14 cellular contexts compared by ENCODE assay signal in the genomic region with DNA sequence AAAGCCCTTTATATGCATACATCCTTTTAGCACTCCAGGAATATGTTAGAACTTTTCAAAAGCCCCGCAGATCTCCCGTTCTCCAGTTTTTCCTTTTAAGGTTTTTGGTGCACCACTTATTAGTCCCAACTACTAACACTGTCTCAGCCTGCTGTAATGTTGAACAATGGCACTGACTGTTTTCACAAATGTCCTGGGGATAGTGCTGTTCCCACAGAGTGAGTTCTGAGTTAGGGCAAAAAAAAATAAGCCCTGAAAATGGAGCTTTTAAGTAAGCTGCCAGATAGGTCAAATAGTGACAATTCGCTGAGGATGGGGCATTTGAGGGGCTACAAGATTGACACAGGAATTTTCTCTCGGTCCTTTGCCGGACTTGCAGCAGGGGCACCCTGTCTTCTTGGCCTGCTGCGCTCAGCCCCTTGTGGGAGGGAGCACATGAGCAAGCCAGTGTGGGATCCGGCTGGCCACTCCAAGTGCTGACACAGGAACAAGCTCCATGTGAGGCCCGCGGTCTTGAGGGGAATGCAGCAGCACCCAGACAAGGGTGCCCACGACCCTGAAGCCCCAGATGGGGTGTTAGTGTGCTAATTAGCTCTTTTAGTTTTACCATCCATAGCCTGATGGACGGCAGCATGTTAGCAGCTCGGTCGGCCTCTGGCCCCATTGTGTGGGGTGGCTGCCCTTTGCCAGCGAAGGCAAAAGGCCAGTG.
A peak's percentile ranks its signal among the peaks of the same experiment; 100 is the strongest.
DNase-seq lines count a peak whose midpoint lies in the region; ATAC-seq and TF ChIP-seq lines count a peak whose summit lies in the region.
"Had no signal": no experiment of that assay in that cellular context is flagged by ENCODE, and none has a peak within 500 bp of the region (broad histone marks: within the 10 kb centered on the region; RNA-seq: fewer than 3 reads in every experiment).

No MANE protein-coding gene starts in this region.

- DNase-seq in H9 (peak; percentile 56), inferior parietal cortex (ENCODE audit: extremely low spot score) (peak; percentile 46), progenitor cell of endocrine pancreas (ENCODE audit: low spot score, unreplicated experiment) (no peak), T-helper 17 cell (no peak), ascending aorta (ENCODE audit: low spot score in 2 of 2) (no peak), kidney tubule cell (ENCODE audit: low spot score) (no peak)
- DNase-seq: activated CD4-positive, alpha-beta memory T cell treated with anti-CD3 and anti-CD28 coated beads, Interleukin-2, amount 10 ng/mL, durations not matched to agents 7 days and 5 days; adrenal gland; cortex of kidney; testis had no signal

- intact Hi-C loops in ascending aorta (cut with DNase I) = no loop called here

- ATAC-seq in T-helper 17 cell (no peak), HG03025 (IDR thresholded peaks at IDR 0.05; ENCODE audit: low FRiP score, unreplicated experiment) (no peak)

- H3K18ac ChIP-seq in H9 (ENCODE audit: insufficient read length, low read depth, low read length) = no peak overlapping the region

- H3K23me2 ChIP-seq in H9 (ENCODE audit: insufficient read length, low read depth, low read length, poor library complexity, severe bottlenecking) = no peaks in the 10 kb centered on the region

- H4K8ac ChIP-seq in H9 (replicated peaks; ENCODE audit: insufficient read length, low read depth, low read length) = no peak overlapping the region

- peaks cover 70 to 72% of the 10 kb centered on the region in 2 experiments for H3K4me1 Mint-ChIP-seq in H9
- H3K4me1 Mint-ChIP-seq in progenitor cell of endocrine pancreas (ENCODE audit: low read depth) = peaks cover 23% of the 10 kb centered on the region
- H3K4me1 Mint-ChIP-seq in T-helper 17 cell = peaks cover 2% of the 10 kb centered on the region
- H3K4me1 Mint-ChIP-seq: activated CD4-positive, alpha-beta memory T cell treated with anti-CD3 and anti-CD28 coated beads, Interleukin-2, amount 10 ng/mL, durations not matched to agents 7 days and 5 days had no signal

- peak overlapping the region; percentile 52 for H2AK5ac ChIP-seq in H9 (ENCODE audit: insufficient read length, low read length)

- H3K9me3 Mint-ChIP-seq in H9 (peaks cover 17% of the 10 kb centered on the region in 2 experiments), progenitor cell of endocrine pancreas (ENCODE audit: low read depth) (peaks cover 16% of the 10 kb centered on the region)

- no CpG with 5 or more reads among the region's 14 CpGs for WGBS in H9 (ENCODE audit: extremely low coverage, insufficient read length, low lambda C conversion rate)
- WGBS in ectodermal cell, 2 experiments = 76 to 80% methylated on average over 14 of the region's 14 CpGs

- H3K36me3 Mint-ChIP-seq in H9 (ENCODE audit: insufficient read depth in 1 of 3, low read depth in 3 of 3) = peaks cover 17 to 22% (median 21%) of the 10 kb centered on the region in 3 experiments
- peaks cover 39% of the 10 kb centered on the region for H3K36me3 Mint-ChIP-seq in progenitor cell of endocrine pancreas (ENCODE audit: insufficient read depth)
- H3K36me3 Mint-ChIP-seq in T-helper 17 cell (ENCODE audit: low read depth) = peaks cover 11% of the 10 kb centered on the region

- H2BK5ac ChIP-seq in H9 (ENCODE audit: insufficient read length, low read length) = peak overlapping the region; percentile 6

- H3K4me2 ChIP-seq in H9 (ENCODE audit: insufficient read depth, insufficient read length, low read length) = no peak overlapping the region

- no peak overlapping the region for H3K56ac ChIP-seq in H9 (ENCODE audit: insufficient read length, low read depth, low read length)

- H3K4ac ChIP-seq in H9 (ENCODE audit: low read depth, low read length) = no peak overlapping the region; the same call in 1 of the 2 replicates

- H3K4me3 ChIP-seq in ectodermal cell (ENCODE audit: insufficient read depth, low read depth, low read length) = no peak overlapping the region
- no peak overlapping the region for H3K4me3 ChIP-seq in ascending aorta
- H3K4me3 ChIP-seq: adrenal gland, prostate gland, testis had no signal

- H3K79me2 ChIP-seq in H9 (ENCODE audit: insufficient read depth, low read length) = no peaks in the 10 kb centered on the region

- H3K36me3 ChIP-seq in ectodermal cell (ENCODE audit: control insufficient read depth, insufficient read depth, low read length) = peaks cover 4% of the 10 kb centered on the region
- H3K36me3 ChIP-seq in ascending aorta = peaks cover 3 to 5% of the 10 kb centered on the region in 2 donors
- H3K36me3 ChIP-seq: prostate gland had no signal

- H3K9me3 ChIP-seq in H9 (ENCODE audit: control insufficient read depth, low read depth, low read length) = no peaks in the 10 kb centered on the region
- no peaks in the 10 kb centered on the region for H3K9me3 ChIP-seq in ectodermal cell (ENCODE audit: control insufficient read depth, low read length)
- no peaks in the 10 kb centered on the region for H3K9me3 ChIP-seq in T-helper 17 cell (ENCODE audit: control insufficient read depth, low read length, poor library complexity, severe bottlenecking)
- H3K9me3 ChIP-seq in ascending aorta = no peaks in the 10 kb centered on the region
- H3K9me3 ChIP-seq: adrenal gland, prostate gland, testis had no signal

- H3K14ac ChIP-seq in H9 (ENCODE audit: insufficient read depth, low read length) = peak overlapping the region; percentile 12; the same call in 1 of the 2 replicates

- H3K27ac ChIP-seq in H9 (ENCODE audit: insufficient read length, low read depth, low read length) (peak overlapping the region; percentile 66), ectodermal cell (ENCODE audit: insufficient read depth, low read depth, low read length, poor library complexity, severe bottlenecking) (peak overlapping the region; percentile 77), ascending aorta (no peak overlapping the region)
- H3K27ac ChIP-seq: adrenal gland, prostate gland, testis had no signal

- no peak overlapping the region for H2AFZ ChIP-seq in H9 (ENCODE audit: low read length)

- no peak overlapping the region for H3K23ac ChIP-seq in H9 (ENCODE audit: insufficient read length, low read depth, low read length)

- H3K4me1 ChIP-seq in H9 (ENCODE audit: insufficient read depth, low read length) (peaks cover 33% of the 10 kb centered on the region; the same call in 1 of the 2 replicates), ectodermal cell (ENCODE audit: control insufficient read depth, insufficient read depth, low read length) (peaks cover 17% of the 10 kb centered on the region), ascending aorta (peaks cover 0 to 4% of the 10 kb centered on the region in 2 donors)
- H3K4me1 ChIP-seq: adrenal gland, prostate gland, testis had no signal

- H4K20me1 ChIP-seq in H9 (ENCODE audit: control insufficient read depth, insufficient read depth, insufficient read length) = no peaks in the 10 kb centered on the region

- TF ChIP-seq CTCF in H9 (conservative IDR thresholded peaks at IDR 0.05) (no peak), progenitor cell of endocrine pancreas (IDR thresholded peaks at IDR 0.05; ENCODE audit: unreplicated experiment) (no peak), ascending aorta (IDR thresholded peaks at IDR 0.05) (no peak)

- peak overlapping the region; percentile 36 for H4K5ac ChIP-seq in H9 (ENCODE audit: insufficient read length, low read depth, low read length)

- H3K27ac Mint-ChIP-seq in H9 (peak overlapping the region; percentile 77 to 98 (median 90)), progenitor cell of endocrine pancreas (peak overlapping the region; percentile 2), T-helper 17 cell (no peak overlapping the region)
- H3K27ac Mint-ChIP-seq: activated CD4-positive, alpha-beta memory T cell treated with anti-CD3 and anti-CD28 coated beads, Interleukin-2, amount 10 ng/mL, durations not matched to agents 7 days and 5 days; activated T-helper 1 cell treated with anti-CD3 and anti-CD28 coated beads, Interleukin-12 subunit alpha, Interleukin-12 subunit beta, Interleukin-2, Interleukin-4 antibody, amounts not matched to agents 30 ng/mL and 10 ng/mL and 1 ng/mL, durations not matched to agents 14 hours and 24 hours and 36 hours had no signal

- peak overlapping the region; percentile 90 for H2BK20ac ChIP-seq in H9 (ENCODE audit: low read depth, low read length, poor library complexity, severe bottlenecking)

- H4K91ac ChIP-seq in H9 (ENCODE audit: insufficient read length, low read depth, low read length) = peak overlapping the region; percentile 18

- no peak overlapping the region for H2BK120ac ChIP-seq in H9 (ENCODE audit: low read depth, low read length, poor library complexity, severe bottlenecking)

- no peak overlapping the region for H2BK12ac ChIP-seq in H9 (ENCODE audit: insufficient read length, low read depth, low read length)

- H3K9ac ChIP-seq in H9 (ENCODE audit: extremely low read depth, insufficient read length, low read length) = peak overlapping the region; percentile 17

- no peaks in the 10 kb centered on the region for H3K79me1 ChIP-seq in H9 (ENCODE audit: insufficient read depth, low read depth, low read length, poor library complexity, severe bottlenecking)

- H3K27me3 ChIP-seq in H9 (ENCODE audit: insufficient read depth, low read length) = no peaks in the 10 kb centered on the region
- H3K27me3 ChIP-seq in ectodermal cell (ENCODE audit: control insufficient read depth, insufficient read depth, low read length, poor library complexity, severe bottlenecking) = no peaks in the 10 kb centered on the region
- H3K27me3 ChIP-seq in ascending aorta = no peaks in the 10 kb centered on the region
- H3K27me3 ChIP-seq: adrenal gland, testis had no signal

- no peak overlapping the region for H2BK15ac ChIP-seq in H9 (ENCODE audit: low read depth, low read length)

- H3K27me3 Mint-ChIP-seq in H9 (ENCODE audit: low read depth) (no peaks in the 10 kb centered on the region), progenitor cell of endocrine pancreas (no peaks in the 10 kb centered on the region), T-helper 17 cell (no peaks in the 10 kb centered on the region)
- H3K27me3 Mint-ChIP-seq: activated CD4-positive, alpha-beta memory T cell treated with anti-CD3 and anti-CD28 coated beads, Interleukin-2, amount 10 ng/mL, durations not matched to agents 7 days and 5 days had no signal

- H3T11ph ChIP-seq in H9 (ENCODE audit: low read length) = no peak overlapping the region

- H3K4me3 Mint-ChIP-seq in H9 (0 out of 5 replicates have a peak overlapping the region, but pooled peaks of 1 of the 2 experiments have one; percentile 0), progenitor cell of endocrine pancreas (ENCODE audit: low read depth) (no peak overlapping the region), T-helper 17 cell (no peak overlapping the region)
- H3K4me3 Mint-ChIP-seq: activated CD4-positive, alpha-beta memory T cell treated with anti-CD3 and anti-CD28 coated beads, Interleukin-2, amount 10 ng/mL, durations not matched to agents 7 days and 5 days; activated T-helper 1 cell treated with anti-CD3 and anti-CD28 coated beads, Interleukin-12 subunit alpha, Interleukin-12 subunit beta, Interleukin-2, Interleukin-4 antibody, amounts not matched to agents 30 ng/mL and 10 ng/mL and 1 ng/mL, durations not matched to agents 14 hours and 24 hours and 36 hours had no signal

Comparison
In these comparisons a context has a peak if more than half of its experiments do, and no peak if none do; other contexts are left out.
1. DNase-seq: peak in H9 (single experiment) and inferior parietal cortex (single experiment); none in progenitor cell of endocrine pancreas (single experiment), T-helper 17 cell (0 of 3), ascending aorta (0 of 2) and kidney tubule cell (single experiment).
2. H3K27ac ChIP-seq: peak in H9 (single experiment) and ectodermal cell (single experiment); none in ascending aorta (0 of 2).